ENCODE assay signal across 21 cellular contexts in the genomic region with DNA sequence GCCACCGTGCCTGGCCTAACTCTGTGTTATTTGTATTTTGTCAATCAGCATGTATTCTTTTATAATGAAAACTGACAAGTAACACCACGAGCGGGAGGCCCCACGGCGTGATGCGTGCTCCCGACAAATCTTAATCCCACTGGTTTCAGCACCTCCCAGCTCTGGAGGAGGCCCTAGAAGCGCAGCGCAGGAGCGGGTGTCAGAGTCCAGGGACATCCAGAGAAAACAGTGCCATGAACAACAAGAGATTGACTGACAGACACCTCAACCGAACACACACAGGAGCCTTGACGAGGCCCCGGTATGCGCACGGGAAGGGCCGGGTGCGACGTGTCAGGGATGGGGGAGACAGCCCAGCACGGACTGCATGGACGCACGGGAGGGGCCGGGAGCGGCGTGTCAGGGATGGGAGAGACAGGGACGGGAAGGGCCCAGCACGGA. TPM values are rescaled to one million over a fixed set of nuclear protein-coding genes. Genes with fewer than 3 reads are reported as not detected.
DNase-seq lines count a peak whose midpoint lies in the region; ATAC-seq, FAIRE-seq and TF ChIP-seq lines count a peak whose summit lies in the region.
"Had no signal": no experiment of that assay in that cellular context is flagged by ENCODE, and none has a peak within 500 bp of the region (broad histone marks: within the 10 kb centered on the region; RNA-seq: fewer than 3 reads in every experiment).

No MANE protein-coding gene starts in this region.

- POLR2A ChIA-PET in K562 (lab: Yijun Ruan, JAX): interaction anchor here (1.0 to 1.2 kb wide), 2 partner anchors 9 to 23 kb away, joined by 3 to 4 read pairs; partner anchors contain the start of genes GAK and TMEM175

- H3K4me3 ChIP-seq in right atrium auricular region (no peak overlapping the region), K562 (no peak overlapping the region), right cardiac atrium (ENCODE audit: low read length) (no peak overlapping the region), neural progenitor cell (no peak overlapping the region)
- H3K4me3 ChIP-seq: GM23248 had no signal

- peaks cover 12% of the 10 kb centered on the region for H3K36me3 Mint-ChIP-seq in neural progenitor cell

- H3K27ac Mint-ChIP-seq in neural progenitor cell: peak overlapping the region; percentile 33
- H3K27ac Mint-ChIP-seq: B cell; CD4-positive, alpha-beta T cell had no signal

- peak; percentile 10 for DNase-seq in left cardiac atrium
- no peak for DNase-seq in right atrium auricular region (ENCODE audit: low spot score)
- no peak for DNase-seq in K562 (ENCODE audit: extremely low read depth in 1 of 4, low spot score in 3 of 4)
- DNase-seq in right cardiac atrium: peak in 2 of 3 donors; percentile 29 to 39
- DNase-seq in neural progenitor cell (ENCODE audit: low spot score): no peak
- DNase-seq in activated CD4-positive, alpha-beta T cell treated with anti-CD3 and anti-CD28 coated beads for 48 hours: no peak
- no peak for DNase-seq in DMS53 treated with DMSO at 0.1 percent for 48 hours (lab: John Stamatoyannopoulos, UW; ENCODE audit: unreplicated experiment)
- DNase-seq: C1 segment of cervical spinal cord; Calu3; CD4-positive, alpha-beta T cell; DMS79 treated with DMSO at 0.1 percent for 48 hours; EL; GM23248 had no signal

- no peaks in the 10 kb centered on the region for H3K9me1 ChIP-seq in K562 (ENCODE audit: control insufficient read depth, insufficient read depth, low read length)

- in situ Hi-C loops in K562 (cut with MboI): no loop called here

- TF ChIP-seq CTCF in right atrium auricular region (IDR thresholded peaks at IDR 0.05): no peak
- no peak for TF ChIP-seq CTCF in K562 (IDR thresholded peaks at IDR 0.05 in 2 of 3, conservative IDR thresholded peaks at IDR 0.05 in 1 of 3; ENCODE audit: insufficient read depth in 2 of 3, low read depth in 1 of 3, low read length in 3 of 3)
- TF ChIP-seq CTCF in neural progenitor cell (IDR thresholded peaks at IDR 0.05): no peak

- peaks cover 2% of the 10 kb centered on the region for H3K9me3 Mint-ChIP-seq in neural progenitor cell
- H3K9me3 Mint-ChIP-seq: CD4-positive, alpha-beta T cell had no signal

- no peak overlapping the region for H3K4me3 Mint-ChIP-seq in neural progenitor cell
- H3K4me3 Mint-ChIP-seq: B cell; CD4-positive, alpha-beta T cell had no signal

- H3K27me3 ChIP-seq in right atrium auricular region (no peaks in the 10 kb centered on the region), K562 (ENCODE audit: control insufficient read depth in 2 of 2, insufficient read depth in 2 of 2, low read length in 2 of 2) (no peaks in the 10 kb centered on the region), right cardiac atrium (ENCODE audit: control insufficient read depth, insufficient read depth) (no peaks in the 10 kb centered on the region), neural progenitor cell (no peaks in the 10 kb centered on the region)

- H2AFZ ChIP-seq in K562 (ENCODE audit: low read depth, low read length) (no peak overlapping the region), neural progenitor cell (replicated peaks) (no peak overlapping the region)
- H2AFZ ChIP-seq: GM23248 had no signal

- ATAC-seq in left cardiac atrium (no peak), K562 (no peak), right cardiac atrium (no peak), HG03460 (IDR thresholded peaks at IDR 0.05; ENCODE audit: unreplicated experiment) (no peak)
- ATAC-seq: HCT116 had no signal

- CTCF ChIA-PET in K562 (lab: Yijun Ruan, JAX; ENCODE audit: low intra/inter-chr PET ratio): no interaction called here

- no peak for TF ChIP-seq RAD21 in K562 (CRISPR knock-in tag; conservative IDR thresholded peaks at IDR 0.05 in 1 of 2, IDR thresholded peaks at IDR 0.05 in 1 of 2)

- no peak overlapping the region for H3K9ac ChIP-seq in K562 (ENCODE audit: insufficient read depth in 1 of 2, low read depth in 2 of 2, low read length in 2 of 2)
- no peak overlapping the region for H3K9ac ChIP-seq in neural progenitor cell
- H3K9ac ChIP-seq: GM23248 had no signal

- H3K4me1 Mint-ChIP-seq in neural progenitor cell: peaks cover 4% of the 10 kb centered on the region
- H3K4me1 Mint-ChIP-seq: B cell had no signal

- FAIRE-seq in K562 (lab: Jason Lieb, UNC): no peak
- FAIRE-seq: A204.1, G401.6, GM12891, H54 had no signal

- peaks cover 3% of the 10 kb centered on the region for H3K27me3 Mint-ChIP-seq in neural progenitor cell (ENCODE audit: insufficient read depth, low read depth)
- H3K27me3 Mint-ChIP-seq: B cell; CD4-positive, alpha-beta T cell had no signal

- H3K36me3 ChIP-seq in right atrium auricular region (peaks cover 24% of the 10 kb centered on the region), K562 (ENCODE audit: control insufficient read depth, insufficient read depth, low read length) (peaks cover 66% of the 10 kb centered on the region; the same call in 2 of the 3 replicates), neural progenitor cell (no peaks in the 10 kb centered on the region)

- peaks cover 7% of the 10 kb centered on the region; the same call in 2 of the 3 replicates for H3K79me2 ChIP-seq in K562 (ENCODE audit: control insufficient read depth, insufficient read depth, low read length)
- no peaks in the 10 kb centered on the region for H3K79me2 ChIP-seq in neural progenitor cell (ENCODE audit: low read depth)

- no peak overlapping the region for H3K4me2 ChIP-seq in K562 (ENCODE audit: insufficient read depth, low read length)
- no peak overlapping the region for H3K4me2 ChIP-seq in neural progenitor cell

- H3K4me1 ChIP-seq in right atrium auricular region: no peaks in the 10 kb centered on the region
- H3K4me1 ChIP-seq in K562 (replicated peaks in 1 of 2; ENCODE audit: control insufficient read depth in 2 of 2, insufficient read depth in 2 of 2, low read length in 2 of 2): peaks cover 0 to 16% of the 10 kb centered on the region in 2 experiments; a peak in 1 of 5 replicates
- no peaks in the 10 kb centered on the region for H3K4me1 ChIP-seq in right cardiac atrium (ENCODE audit: control insufficient read depth, insufficient read depth, low read length)
- no peaks in the 10 kb centered on the region for H3K4me1 ChIP-seq in neural progenitor cell

- peaks cover 5% of the 10 kb centered on the region for H3F3A ChIP-seq in neural progenitor cell (ENCODE audit: low read depth)

- no peak for TF ChIP-seq EP300 in K562 (IDR thresholded peaks at IDR 0.05; ENCODE audit: low read length)

- no peaks in the 10 kb centered on the region for H4K20me1 ChIP-seq in K562 (replicated peaks; ENCODE audit: control insufficient read depth, insufficient read depth, low read length)
- H4K20me1 ChIP-seq in neural progenitor cell (ENCODE audit: low read depth): peaks cover 6% of the 10 kb centered on the region

- no peak for TF ChIP-seq POLR2A in K562 (conservative IDR thresholded peaks at IDR 0.05)

- intact Hi-C loops in left cardiac atrium (cut with DNase I) (no loop called here), K562 (cut with micrococcal nuclease) (no loop called here), right cardiac atrium (cut with DNase I) (no loop called here)

- H3K27ac ChIP-seq in right atrium auricular region (no peak overlapping the region), K562 (ENCODE audit: extremely low read depth, low read depth, low read length) (no peak overlapping the region), right cardiac atrium (ENCODE audit: low read length) (no peak overlapping the region), neural progenitor cell (no peak overlapping the region)
- H3K27ac ChIP-seq: GM23248, HL-60 had no signal

- no TSS peak for BruUV-seq in K562 (replicated peaks; lab: Mats Ljungman, UMichigan)

- H3K9me3 ChIP-seq in right atrium auricular region (no peaks in the 10 kb centered on the region), K562 (replicated peaks; ENCODE audit: control insufficient read depth, insufficient read depth, low read depth, low read length) (peaks cover 5% of the 10 kb centered on the region; the same call in 1 of the 2 replicates), right cardiac atrium (ENCODE audit: control insufficient read depth, low read length) (no peaks in the 10 kb centered on the region), neural progenitor cell (ENCODE audit: low read depth) (no peaks in the 10 kb centered on the region)

- 97% methylated on average over 19 of the region's 26 CpGs for WGBS in K562 (ENCODE audit: insufficient coverage, low coverage, missing lambda C conversion rate)
- 92% methylated on average over 26 of the region's 26 CpGs for WGBS in right cardiac atrium

RNA-seq across cellular contexts. Expression of gene GAK, which starts 23.0 kb away (rescaled TPM):
- total RNA-seq in left cardiac atrium (10 to 100 TPM; 38.1 to 43.2 TPM), right atrium auricular region (10 to 100 TPM; 27.8 to 52.2 TPM), K562 (2014; rRNA removed) (102 and 105 TPM in 2 replicates), K562 (2014; rRNA removed; fragmentation: Illumina TruSeq; extraction: Trizol) (10.4 and 12.6 TPM in 2 replicates), K562 (2015; rRNA removed; fragmentation: Illumina TruSeq; extraction: Trizol) (28.4 and 35.4 TPM in 2 replicates), K562 (2021) (94.1 and 101 TPM in 2 replicates), right cardiac atrium (10 to 100 TPM; 35.5 to 40.2 (median 37.6) TPM), neural progenitor cell (ENCODE audit: low replicate concordance) (27.6 and 75.9 TPM in 2 replicates)
- total RNA-seq in K562 (2011; cell fraction: chromatin; rRNA removed; ENCODE audit: low replicate concordance): 336 and 571 TPM in 2 replicates
- total RNA-seq in K562 (2011; cell fraction: nucleolus; rRNA removed): 202 and 228 TPM in 2 replicates
- total RNA-seq in K562 (2011; cell fraction: nucleoplasm; rRNA removed): 235 and 247 TPM in 2 replicates
- polyA plus RNA-seq in K562 (2011; rRNA removed) (14.9 and 22.4 TPM in 2 replicates), K562 (2014; fragmentation: Illumina TruSeq; extraction: Trizol) (16.2 and 38.2 TPM in 2 replicates), K562 (2014; fragmentation: Nextera tagmentation; extraction: Ambion mirVana) (1 to 10 TPM; 1.3 to 2.1 TPM), K562 (2014; rRNA removed) (51.9 and 83.2 TPM in 2 replicates), right cardiac atrium (45.6 TPM)
- 17.2 and 40.3 TPM in 2 replicates for polyA plus RNA-seq in K562 (2011; cell fraction: cytosol; rRNA removed)
- 79.9 and 106 TPM in 2 replicates for polyA plus RNA-seq in K562 (2011; cell fraction: nucleus; rRNA removed)
- 48.5 and 55.0 TPM in 2 replicates for polyA plus RNA-seq in K562 (2012)
- polyA minus RNA-seq in K562 (2011; rRNA and poly(A)+ RNA removed): 51.4 and 78.3 TPM in 2 replicates
- 37.3 and 39.5 TPM in 2 replicates for polyA minus RNA-seq in K562 (2011; cell fraction: cytosol; rRNA and poly(A)+ RNA removed)
- 43.2 and 50.9 TPM in 2 replicates for polyA minus RNA-seq in K562 (2011; cell fraction: nucleus; rRNA and poly(A)+ RNA removed)

RNA-seq across cellular contexts. Expression of gene TMEM175, which starts 23.1 kb away (rescaled TPM):
- total RNA-seq in left cardiac atrium (10 to 100 TPM; 17.9 to 20.7 TPM), right atrium auricular region (10 to 100 TPM; 20.2 to 24.0 TPM), K562 (2014; rRNA removed) (14.9 and 17.7 TPM in 2 replicates), K562 (2014; rRNA removed; fragmentation: Illumina TruSeq; extraction: Trizol) (2.4 and 3.7 TPM in 2 replicates), K562 (2015; rRNA removed; fragmentation: Illumina TruSeq; extraction: Trizol) (9.4 and 9.5 TPM in 2 replicates), K562 (2021) (13.8 and 16.9 TPM in 2 replicates), right cardiac atrium (10 to 100 TPM; 20.9 to 26.0 (median 23.0) TPM), neural progenitor cell (ENCODE audit: low replicate concordance) (4.4 and 10.1 TPM in 2 replicates)
- 55.5 and 132 TPM in 2 replicates for total RNA-seq in K562 (2011; cell fraction: chromatin; rRNA removed; ENCODE audit: low replicate concordance)
- 80.9 and 84.2 TPM in 2 replicates for total RNA-seq in K562 (2011; cell fraction: nucleolus; rRNA removed)
- total RNA-seq in K562 (2011; cell fraction: nucleoplasm; rRNA removed): 71.0 and 82.0 TPM in 2 replicates
- polyA plus RNA-seq in K562 (2011; rRNA removed) (11.4 and 28.9 TPM in 2 replicates), K562 (2014; fragmentation: Illumina TruSeq; extraction: Trizol) (8.5 and 21.5 TPM in 2 replicates), K562 (2014; fragmentation: Nextera tagmentation; extraction: Ambion mirVana) (under 1 TPM; 0.13 to 0.18 TPM), K562 (2014; rRNA removed) (22.5 and 30.9 TPM in 2 replicates), right cardiac atrium (31.1 TPM)
- polyA plus RNA-seq in K562 (2011; cell fraction: cytosol; rRNA removed): 31.2 and 37.1 TPM in 2 replicates
- polyA plus RNA-seq in K562 (2011; cell fraction: nucleus; rRNA removed): 373 and 570 TPM in 2 replicates
- polyA plus RNA-seq in K562 (2012): 18.3 and 42.2 TPM in 2 replicates
- 7.2 and 7.6 TPM in 2 replicates for polyA minus RNA-seq in K562 (2011; rRNA and poly(A)+ RNA removed)
- polyA minus RNA-seq in K562 (2011; cell fraction: cytosol; rRNA and poly(A)+ RNA removed): 8.2 and 14.5 TPM in 2 replicates
- polyA minus RNA-seq in K562 (2011; cell fraction: nucleus; rRNA and poly(A)+ RNA removed): 27.3 and 30.2 TPM in 2 replicates

Comparison
In these comparisons a context has a peak if more than half of its experiments do, and no peak if none do; other contexts are left out.
1. DNase-seq: peak in left cardiac atrium (single experiment) and right cardiac atrium (2 of 3); none in right atrium auricular region (single experiment), K562 (0 of 4), neural progenitor cell (single experiment), activated CD4-positive, alpha-beta T cell treated with anti-CD3 and anti-CD28 coated beads for 48 hours (single experiment) and DMS53 treated with DMSO at 0.1 percent for 48 hours (single experiment).